In the genomic region with DNA sequence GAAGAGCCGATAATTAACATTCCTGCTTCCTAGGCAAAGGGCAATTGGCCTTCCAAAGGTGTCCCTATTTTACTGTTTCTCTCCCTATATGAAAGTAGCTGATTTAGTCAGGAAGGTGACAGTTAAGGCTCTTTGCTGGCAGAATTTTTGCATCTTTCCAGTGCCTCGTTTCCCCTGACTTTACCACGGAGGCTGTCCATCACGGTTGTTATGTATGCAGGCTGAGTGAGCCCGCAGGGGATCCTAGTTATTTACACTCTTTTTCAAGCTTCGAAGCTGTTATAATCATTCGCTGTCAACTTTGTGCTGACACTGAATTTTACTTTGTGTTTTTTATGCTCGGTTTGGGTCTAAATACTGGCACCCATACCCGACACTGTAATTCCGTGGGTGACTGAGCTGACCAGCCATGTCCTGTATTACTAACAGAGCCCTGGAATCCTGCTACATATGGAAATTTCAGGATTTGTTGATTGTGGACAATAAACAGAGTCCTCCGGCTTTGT, we compare ENCODE assay signal across 26 cellular contexts.
A peak's percentile ranks its signal among the peaks of the same experiment; 100 is the strongest.
DNase-seq lines count a peak whose midpoint lies in the region; ATAC-seq and TF ChIP-seq lines count a peak whose summit lies in the region.
"Had no signal": no experiment of that assay in that cellular context is flagged by ENCODE, and none has a peak within 500 bp of the region (broad histone marks: within the 10 kb centered on the region; RNA-seq: fewer than 3 reads in every experiment).

No MANE protein-coding gene starts in this region.

- H3K56ac ChIP-seq in H9 (ENCODE audit: insufficient read length, low read depth, low read length), result no peak overlapping the region

- H4K20me1 ChIP-seq in H9 (ENCODE audit: control insufficient read depth, insufficient read depth, insufficient read length) (no peaks in the 10 kb centered on the region), smooth muscle cell (ENCODE audit: low read depth) (no peaks in the 10 kb centered on the region)

- peak overlapping the region; percentile 9; the same call in 1 of the 2 replicates for H3K4me3 ChIP-seq in iPS-20b (ENCODE audit: low read length)
- no peak overlapping the region for H3K4me3 ChIP-seq in smooth muscle cell
- H3K4me3 ChIP-seq in CD8-positive, alpha-beta T cell (ENCODE audit: low read depth, low read length), result no peak overlapping the region
- H3K4me3 ChIP-seq: GM23248, PC-9, SJSA1 had no signal

- H2BK5ac ChIP-seq in H9 (ENCODE audit: insufficient read length, low read length), result no peak overlapping the region

- no peak overlapping the region for H4K8ac ChIP-seq in H9 (replicated peaks; ENCODE audit: insufficient read length, low read depth, low read length)

- H4K5ac ChIP-seq in H9 (ENCODE audit: insufficient read length, low read depth, low read length), result no peak overlapping the region

- peaks cover 48 to 49% of the 10 kb centered on the region in 2 experiments for H3K4me1 Mint-ChIP-seq in H9
- H3K4me1 Mint-ChIP-seq in WTC11, result peaks cover 48% of the 10 kb centered on the region
- H3K4me1 Mint-ChIP-seq in CD8-positive, alpha-beta T cell (ENCODE audit: low read depth), result no peaks in the 10 kb centered on the region
- H3K4me1 Mint-ChIP-seq: CD8-positive, alpha-beta memory T cell had no signal

- no peak overlapping the region for H3T11ph ChIP-seq in H9 (ENCODE audit: low read length)

- TF ChIP-seq CTCF in H9 (conservative IDR thresholded peaks at IDR 0.05) (no peak), WTC11 (IDR thresholded peaks at IDR 0.05) (no peak), smooth muscle cell (IDR thresholded peaks at IDR 0.05; ENCODE audit: borderline replicate concordance, insufficient read depth, poor library complexity, severe bottlenecking) (no peak)
- no peak for TF ChIP-seq CTCF in CD8-positive, alpha-beta T cell (IDR thresholded peaks at IDR 0.05)

- no peak overlapping the region for H3K14ac ChIP-seq in H9 (ENCODE audit: insufficient read depth, low read length)

- DNase-seq in H9 (no peak), WTC11 (ENCODE audit: low spot score) (no peak), smooth muscle cell (lab: John Stamatoyannopoulos, UW; ENCODE audit: unreplicated experiment) (no peak)
- DNase-seq in CD8-positive, alpha-beta T cell, result no peak
- DNase-seq: C1 segment of cervical spinal cord; CD8-positive, alpha-beta memory T cell; DMS 273 treated with DMSO at 0.1 percent for 48 hours; DMS79; EL; GF-D8; GM23248; HCEC 1CT; MM.1S; NCI-H2029; NCI-H446; NCI-H524 treated with DMSO at 0.1 percent for 48 hours; NCI-H82; PC-9; Right ventricle myocardium superior; RPMI8226; T-helper 1 cell had no signal

- no peak overlapping the region for H2BK20ac ChIP-seq in H9 (ENCODE audit: low read depth, low read length, poor library complexity, severe bottlenecking)

- CTCF ChIA-PET in WTC11 (lab: Charles Lee), result interaction anchor here (1.5 kb wide), 1 partner anchor 71 kb away, joined by 4 read pairs; no protein-coding TSS in a partner anchor
- CTCF ChIA-PET in CD8-positive, alpha-beta T cell (lab: Charles Lee), result no interaction called here

- ATAC-seq in WTC11 (peak; percentile 25; the same call in 1 of the 2 replicates), HG03139 (IDR thresholded peaks at IDR 0.05; ENCODE audit: unreplicated experiment) (no peak), GM21737 (IDR thresholded peaks at IDR 0.05; ENCODE audit: unreplicated experiment) (no peak)
- ATAC-seq in CD8-positive, alpha-beta T cell, result no peak

- H3K4me1 ChIP-seq in H9 (ENCODE audit: insufficient read depth, low read length), result peaks cover 22% of the 10 kb centered on the region
- peaks cover 30% of the 10 kb centered on the region for H3K4me1 ChIP-seq in iPS-20b (ENCODE audit: insufficient read depth, low read length)
- H3K4me1 ChIP-seq in smooth muscle cell (ENCODE audit: low read depth), result peaks cover 9% of the 10 kb centered on the region
- H3K4me1 ChIP-seq in CD8-positive, alpha-beta T cell (ENCODE audit: insufficient read depth, low read length), result no peaks in the 10 kb centered on the region
- H3K4me1 ChIP-seq: SJSA1 had no signal

- H3K27ac Mint-ChIP-seq in H9, result no peak overlapping the region; a peak in 1 of 7 replicates
- 0 out of 2 replicates have a peak overlapping the region, but pooled peaks have one; percentile 13 for H3K27ac Mint-ChIP-seq in WTC11
- no peak overlapping the region for H3K27ac Mint-ChIP-seq in CD8-positive, alpha-beta T cell
- H3K27ac Mint-ChIP-seq: CD8-positive, alpha-beta memory T cell had no signal

- H3K27me3 Mint-ChIP-seq in H9 (ENCODE audit: low read depth) (no peaks in the 10 kb centered on the region), WTC11 (ENCODE audit: low read depth) (no peaks in the 10 kb centered on the region)
- no peaks in the 10 kb centered on the region for H3K27me3 Mint-ChIP-seq in CD8-positive, alpha-beta T cell (ENCODE audit: low read depth)
- H3K27me3 Mint-ChIP-seq: CD8-positive, alpha-beta memory T cell had no signal

- no peaks in the 10 kb centered on the region for H3K23me2 ChIP-seq in H9 (ENCODE audit: insufficient read length, low read depth, low read length, poor library complexity, severe bottlenecking)

- no peak overlapping the region for H3K27ac ChIP-seq in H9 (ENCODE audit: insufficient read length, low read depth, low read length)
- H3K27ac ChIP-seq in iPS-20b (ENCODE audit: low read length), result no peak overlapping the region
- no peak overlapping the region for H3K27ac ChIP-seq in smooth muscle cell (ENCODE audit: low read depth)
- no peak overlapping the region for H3K27ac ChIP-seq in CD8-positive, alpha-beta T cell (ENCODE audit: low read depth, low read length)
- H3K27ac ChIP-seq: GM23248, KMS-11, PC-9, SJSA1 had no signal

- no peak overlapping the region for H2AK5ac ChIP-seq in H9 (ENCODE audit: insufficient read length, low read length)

- H3K9me3 Mint-ChIP-seq in H9, result no peaks in the 10 kb centered on the region
- no peaks in the 10 kb centered on the region for H3K9me3 Mint-ChIP-seq in WTC11
- no peaks in the 10 kb centered on the region for H3K9me3 Mint-ChIP-seq in CD8-positive, alpha-beta T cell

- no peak overlapping the region for H3K4me3 Mint-ChIP-seq in H9
- peak overlapping the region; percentile 26 for H3K4me3 Mint-ChIP-seq in WTC11
- H3K4me3 Mint-ChIP-seq in CD8-positive, alpha-beta T cell, result no peak overlapping the region
- H3K4me3 Mint-ChIP-seq: CD8-positive, alpha-beta memory T cell had no signal

- H3K9ac ChIP-seq in H9 (ENCODE audit: extremely low read depth, insufficient read length, low read length) (no peak overlapping the region), iPS-20b (ENCODE audit: low read depth, low read length) (no peak overlapping the region), smooth muscle cell (ENCODE audit: low read depth) (no peak overlapping the region)
- H3K9ac ChIP-seq: GM23248, KMS-11 had no signal

- H2AFZ ChIP-seq in H9 (ENCODE audit: low read length) (no peak overlapping the region), smooth muscle cell (ENCODE audit: low read depth) (peak overlapping the region; percentile 67)
- H2AFZ ChIP-seq: GM23248, PC-9 had no signal

- no peaks in the 10 kb centered on the region for H3K36me3 Mint-ChIP-seq in H9 (ENCODE audit: insufficient read depth in 1 of 3, low read depth in 3 of 3)
- H3K36me3 Mint-ChIP-seq in WTC11, result no peaks in the 10 kb centered on the region
- H3K36me3 Mint-ChIP-seq in CD8-positive, alpha-beta T cell, result no peaks in the 10 kb centered on the region
- H3K36me3 Mint-ChIP-seq: CD8-positive, alpha-beta memory T cell had no signal

- H2BK120ac ChIP-seq in H9 (ENCODE audit: low read depth, low read length, poor library complexity, severe bottlenecking), result no peak overlapping the region

- H3K4me2 ChIP-seq in H9 (ENCODE audit: insufficient read depth, insufficient read length, low read length) (peak overlapping the region; percentile 45), smooth muscle cell (peak overlapping the region; percentile 65)
- H3K4me2 ChIP-seq: KMS-11, PC-9 had no signal

- no peak overlapping the region for H2BK12ac ChIP-seq in H9 (ENCODE audit: insufficient read length, low read depth, low read length)

- H3K36me3 ChIP-seq in iPS-20b (ENCODE audit: insufficient read depth, low read depth, low read length) (no peaks in the 10 kb centered on the region), smooth muscle cell (ENCODE audit: low read depth) (no peaks in the 10 kb centered on the region)
- no peaks in the 10 kb centered on the region for H3K36me3 ChIP-seq in CD8-positive, alpha-beta T cell (ENCODE audit: insufficient read depth, low read length)
- H3K36me3 ChIP-seq: SJSA1 had no signal

- H3K18ac ChIP-seq in H9 (ENCODE audit: insufficient read length, low read depth, low read length), result no peak overlapping the region

- H3K4ac ChIP-seq in H9 (ENCODE audit: low read depth, low read length), result no peak overlapping the region

- intact Hi-C loops in CD8-positive, alpha-beta T cell (cut with DNase I, micrococcal nuclease), result no loop called here

- no peak overlapping the region for H2BK15ac ChIP-seq in H9 (ENCODE audit: low read depth, low read length)

- POLR2A ChIA-PET in WTC11 (lab: Charles Lee), result no interaction called here
- POLR2A ChIA-PET in CD8-positive, alpha-beta T cell (lab: Charles Lee), result no interaction called here

- no peaks in the 10 kb centered on the region for H3K9me3 ChIP-seq in H9 (ENCODE audit: control insufficient read depth, low read depth, low read length)
- H3K9me3 ChIP-seq in iPS-20b (ENCODE audit: insufficient read depth, low read depth, low read length), result no peaks in the 10 kb centered on the region
- no peaks in the 10 kb centered on the region for H3K9me3 ChIP-seq in smooth muscle cell (replicated peaks; ENCODE audit: low read depth)
- H3K9me3 ChIP-seq in CD8-positive, alpha-beta T cell (ENCODE audit: low read length), result no peaks in the 10 kb centered on the region
- H3K9me3 ChIP-seq: SJSA1 had no signal

- H3K79me1 ChIP-seq in H9 (ENCODE audit: insufficient read depth, low read depth, low read length, poor library complexity, severe bottlenecking), result no peaks in the 10 kb centered on the region

- WGBS in H9 (ENCODE audit: extremely low coverage, insufficient read length, low lambda C conversion rate), result no CpG with 5 or more reads among the region's 11 CpGs
- 42% methylated on average over 11 of the region's 11 CpGs for WGBS in smooth muscle cell (ENCODE audit: low lambda C conversion rate)

- no peak overlapping the region for H4K91ac ChIP-seq in H9 (ENCODE audit: insufficient read length, low read depth, low read length)

- no peaks in the 10 kb centered on the region for H3K27me3 ChIP-seq in H9 (ENCODE audit: insufficient read depth, low read length)
- no peaks in the 10 kb centered on the region for H3K27me3 ChIP-seq in iPS-20b (ENCODE audit: insufficient read depth, low read length)
- H3K27me3 ChIP-seq in smooth muscle cell (ENCODE audit: low read depth), result no peaks in the 10 kb centered on the region
- H3K27me3 ChIP-seq in CD8-positive, alpha-beta T cell (ENCODE audit: insufficient read depth, low read length), result peaks cover 3% of the 10 kb centered on the region
- H3K27me3 ChIP-seq: SJSA1 had no signal

- H3F3A ChIP-seq in smooth muscle cell (ENCODE audit: low read depth), result no peaks in the 10 kb centered on the region

- no peak overlapping the region for H3K23ac ChIP-seq in H9 (ENCODE audit: insufficient read length, low read depth, low read length)

- H3K79me2 ChIP-seq in H9 (ENCODE audit: insufficient read depth, low read length), result no peaks in the 10 kb centered on the region
- H3K79me2 ChIP-seq in smooth muscle cell (ENCODE audit: low read depth), result no peaks in the 10 kb centered on the region

TF ChIP-seq in WTC11, 78 proteins besides CTCF, POLR2A, EP300 and RAD21 (continues in another document):
- TF ChIP-seq ZBTB21 (CRISPR knock-in tag; IDR thresholded peaks at IDR 0.05; ENCODE audit: borderline replicate concordance) (no peak), TP53 (CRISPR knock-in tag; IDR thresholded peaks at IDR 0.05) (no peak)
